22 cellular contexts compared by ENCODE assay signal in genomic region chr5:146732966-146733365, GRCh38.
A peak's percentile ranks its signal among the peaks of the same experiment; 100 is the strongest.
DNase-seq lines count a peak whose midpoint lies in the region; ATAC-seq and TF ChIP-seq lines count a peak whose summit lies in the region.
"Had no signal": no experiment of that assay in that cellular context is flagged by ENCODE, and none has a peak within 500 bp of the region (broad histone marks: within the 10 kb centered on the region; RNA-seq: fewer than 3 reads in every experiment).

No MANE protein-coding gene starts in this region.

- H3K79me2 ChIP-seq in PC-3 (ENCODE audit: low read length) (no peaks in the 10 kb centered on the region), neural progenitor cell (ENCODE audit: low read depth) (no peaks in the 10 kb centered on the region)

- no peak overlapping the region for H3K23ac ChIP-seq in mesenchymal stem cell (ENCODE audit: low read length in 2 of 2)

- H3K27ac ChIP-seq in PC-3 (ENCODE audit: low read length) = peak overlapping the region; percentile 68
- peak overlapping the region; percentile 39 for H3K27ac ChIP-seq in mesenchymal stem cell (ENCODE audit: low read length, poor library complexity, severe bottlenecking)
- no peak overlapping the region for H3K27ac ChIP-seq in neural progenitor cell
- H3K27ac ChIP-seq: C4-2B had no signal

- TF ChIP-seq CTCF in PC-3 (conservative IDR thresholded peaks at IDR 0.05; ENCODE audit: low read depth, low read length) (no peak), neural progenitor cell (IDR thresholded peaks at IDR 0.05) (no peak)

- H2BK5ac ChIP-seq in mesenchymal stem cell (ENCODE audit: low read depth, low read length, poor library complexity, severe bottlenecking) = no peak overlapping the region

- H3K36me3 ChIP-seq in PC-3 (ENCODE audit: low read depth, low read length) (no peaks in the 10 kb centered on the region), mesenchymal stem cell (ENCODE audit: control insufficient read depth in 1 of 2, insufficient read depth in 2 of 2, low read depth in 1 of 2, low read length in 2 of 2) (no peaks in the 10 kb centered on the region), neural progenitor cell (no peaks in the 10 kb centered on the region)

- H3K4me3 ChIP-seq in PC-3 (ENCODE audit: low read length) = no peak overlapping the region
- no peak overlapping the region for H3K4me3 ChIP-seq in mesenchymal stem cell (ENCODE audit: insufficient read depth in 1 of 2, low read depth in 1 of 2, low read length in 2 of 2)
- H3K4me3 ChIP-seq in neural progenitor cell = no peak overlapping the region

- H3K4me1 ChIP-seq in PC-3 (ENCODE audit: insufficient read depth, low read length) = peaks cover 25% of the 10 kb centered on the region
- H3K4me1 ChIP-seq in mesenchymal stem cell (ENCODE audit: control insufficient read depth, insufficient read depth, low read depth, low read length) = no peaks in the 10 kb centered on the region
- no peaks in the 10 kb centered on the region for H3K4me1 ChIP-seq in neural progenitor cell

- H3K27me3 ChIP-seq in PC-3 (ENCODE audit: low read length) (no peaks in the 10 kb centered on the region), mesenchymal stem cell (ENCODE audit: control insufficient read depth in 1 of 2, insufficient read depth in 1 of 2, low read length in 2 of 2) (no peaks in the 10 kb centered on the region), neural progenitor cell (no peaks in the 10 kb centered on the region)

- POLR2A ChIA-PET in PC-3 (lab: Charles Lee; ENCODE audit: unreplicated experiment) = no interaction called here

- no peak overlapping the region for H3K27ac Mint-ChIP-seq in neural progenitor cell
- no peak overlapping the region for H3K27ac Mint-ChIP-seq in stimulated activated naive B cell treated with anti-CD40 and anti-IgM and Interleukin-4, amounts not matched to agents 10 μg/mL and 1 μg/mL and 100 μg/mL, for 72 hours

- intact Hi-C loops in PC-3 (cut with micrococcal nuclease) = no loop called here

- no peak overlapping the region for H3K9ac ChIP-seq in PC-3 (ENCODE audit: low read length)
- no peak overlapping the region for H3K9ac ChIP-seq in mesenchymal stem cell (ENCODE audit: low read length)
- no peak overlapping the region for H3K9ac ChIP-seq in neural progenitor cell

- CTCF ChIA-PET in PC-3 (lab: Charles Lee) = no interaction called here

- no peak overlapping the region for H4K8ac ChIP-seq in mesenchymal stem cell (ENCODE audit: low read length)

- H3K4me1 Mint-ChIP-seq in neural progenitor cell = peaks cover 14% of the 10 kb centered on the region
- no peaks in the 10 kb centered on the region for H3K4me1 Mint-ChIP-seq in stimulated activated naive B cell treated with anti-CD40 and anti-IgM and Interleukin-4, amounts not matched to agents 10 μg/mL and 1 μg/mL and 100 μg/mL, for 72 hours

- no peak overlapping the region for H3K14ac ChIP-seq in mesenchymal stem cell (ENCODE audit: low read length in 2 of 2)

- H3F3A ChIP-seq in PC-3 (ENCODE audit: low read length, unreplicated experiment) = peaks cover 14% of the 10 kb centered on the region
- no peaks in the 10 kb centered on the region for H3F3A ChIP-seq in neural progenitor cell (ENCODE audit: low read depth)

- peaks cover 25% of the 10 kb centered on the region for H3K9me3 Mint-ChIP-seq in neural progenitor cell
- peaks cover 13 to 23% of the 10 kb centered on the region in 2 donors for H3K9me3 Mint-ChIP-seq in stimulated activated naive B cell treated with anti-CD40 and anti-IgM and Interleukin-4, amounts not matched to agents 10 μg/mL and 1 μg/mL and 100 μg/mL, for 72 hours

- WGBS in mesenchymal stem cell = no CpG with 5 or more reads among the region's 3 CpGs

- peaks cover 4% of the 10 kb centered on the region for H3K27me3 Mint-ChIP-seq in neural progenitor cell (ENCODE audit: insufficient read depth, low read depth)
- no peaks in the 10 kb centered on the region for H3K27me3 Mint-ChIP-seq in stimulated activated naive B cell treated with anti-CD40 and anti-IgM and Interleukin-4, amounts not matched to agents 10 μg/mL and 1 μg/mL and 100 μg/mL, for 72 hours

- no peak overlapping the region for H2BK12ac ChIP-seq in mesenchymal stem cell (ENCODE audit: low read length in 2 of 2)

- BruUV-seq in PC-3 (replicated peaks; lab: Mats Ljungman, UMichigan) = no TSS peak

- H3K18ac ChIP-seq in mesenchymal stem cell (ENCODE audit: low read depth in 1 of 2, low read length in 2 of 2) = no peak overlapping the region

- 0 out of 2 replicates have a peak overlapping the region, but pooled peaks have one; percentile 9 for H2AFZ ChIP-seq in PC-3 (ENCODE audit: low read length)
- H2AFZ ChIP-seq in mesenchymal stem cell (ENCODE audit: low read depth, low read length) = no peak overlapping the region
- H2AFZ ChIP-seq in neural progenitor cell (replicated peaks) = no peak overlapping the region

- DNase-seq in ELR (ENCODE audit: low read depth) (peak; percentile 22), PC-3 (no peak), astrocyte of the hippocampus (ENCODE audit: low read depth, low spot score) (peak; percentile 44), mesenchymal stem cell (no peak), neural progenitor cell (ENCODE audit: low spot score) (no peak), amygdala (lab: John Stamatoyannopoulos, UW) (no peak)
- DNase-seq in NK-92 treated with Interleukin-12 subunit alpha and Interleukin-12 subunit beta, amount 100 ng/mL, for 24 hours (lab: John Stamatoyannopoulos, UW) = no peak
- no peak for DNase-seq in stimulated activated naive B cell treated with anti-CD40 and anti-IgM and Interleukin-4, amounts not matched to agents 10 μg/mL and 1 μg/mL and 100 μg/mL, for 72 hours
- DNase-seq: ACHN, DMS79 treated with DMSO at 0.1 percent for 48 hours, H7, KG1, NCI-H1048, NCI-H1436 treated with DMSO at 0.1 percent for 48 hours, NCI-H2029 treated with DMSO at 0.1 percent for 48 hours, NCI-H2171, NCI-H446, NCI-H526 treated with DMSO at 0.1 percent for 48 hours, RPMI8226, SIG-M5 had no signal

- no peak overlapping the region for H2AK5ac ChIP-seq in mesenchymal stem cell (ENCODE audit: low read length, severe bottlenecking)

- no peaks in the 10 kb centered on the region for H4K20me1 ChIP-seq in PC-3 (ENCODE audit: low read length)
- no peaks in the 10 kb centered on the region for H4K20me1 ChIP-seq in neural progenitor cell (ENCODE audit: low read depth)

- H3K4me2 ChIP-seq in PC-3 (ENCODE audit: low read length) (peak overlapping the region; percentile 69), mesenchymal stem cell (ENCODE audit: low read length, poor library complexity, severe bottlenecking) (no peak overlapping the region), neural progenitor cell (no peak overlapping the region)

- H3K79me1 ChIP-seq in mesenchymal stem cell (replicated peaks; ENCODE audit: low read length, poor library complexity, severe bottlenecking) = no peaks in the 10 kb centered on the region

- H3K36me3 Mint-ChIP-seq in neural progenitor cell = peaks cover 14% of the 10 kb centered on the region
- H3K36me3 Mint-ChIP-seq in stimulated activated naive B cell treated with anti-CD40 and anti-IgM and Interleukin-4, amounts not matched to agents 10 μg/mL and 1 μg/mL and 100 μg/mL, for 72 hours = peaks cover 0 to 4% of the 10 kb centered on the region in 2 donors

- H3K9me3 ChIP-seq in PC-3 (ENCODE audit: low read length) = peaks cover 4% of the 10 kb centered on the region; the same call in 1 of the 2 replicates
- peaks cover 14% of the 10 kb centered on the region for H3K9me3 ChIP-seq in mesenchymal stem cell (ENCODE audit: control insufficient read depth, low read length)
- H3K9me3 ChIP-seq in neural progenitor cell (ENCODE audit: low read depth) = no peaks in the 10 kb centered on the region

- H3K4me3 Mint-ChIP-seq in neural progenitor cell = no peak overlapping the region
- H3K4me3 Mint-ChIP-seq in stimulated activated naive B cell treated with anti-CD40 and anti-IgM and Interleukin-4, amounts not matched to agents 10 μg/mL and 1 μg/mL and 100 μg/mL, for 72 hours = no peak overlapping the region

- no peak overlapping the region for H3K4ac ChIP-seq in mesenchymal stem cell (ENCODE audit: low read depth in 1 of 2, low read length in 2 of 2)

- no peak for ATAC-seq in PC-3
- no peak for ATAC-seq in stimulated activated naive B cell treated with anti-CD40 and anti-IgM and Interleukin-4, amounts not matched to agents 10 μg/mL and 1 μg/mL and 100 μg/mL, for 72 hours (replicated peaks)
- ATAC-seq: HepG2 had no signal

- no peaks in the 10 kb centered on the region for H3K9me2 ChIP-seq in PC-3 (replicated peaks; ENCODE audit: low read length)

- no peak overlapping the region for H4K91ac ChIP-seq in mesenchymal stem cell (ENCODE audit: low read length)

- H2BK15ac ChIP-seq in mesenchymal stem cell (ENCODE audit: low read depth, poor library complexity, severe bottlenecking) = no peak overlapping the region

- H2BK120ac ChIP-seq in mesenchymal stem cell (ENCODE audit: low read depth, low read length) = no peak overlapping the region

Comparison
In these comparisons a context has a peak if more than half of its experiments do, and no peak if none do; other contexts are left out.
1. DNase-seq: peak in ELR (single experiment) and astrocyte of the hippocampus (single experiment); none in PC-3 (single experiment), mesenchymal stem cell (single experiment), NK-92 treated with Interleukin-12 subunit alpha and Interleukin-12 subunit beta, amount 100 ng/mL, for 24 hours (single experiment), neural progenitor cell (single experiment), stimulated activated naive B cell treated with anti-CD40 and anti-IgM and Interleukin-4, amounts not matched to agents 10 μg/mL and 1 μg/mL and 100 μg/mL, for 72 hours (single experiment) and amygdala (0 of 56).